ENCODE assay signal across 9 cellular contexts in genomic region chr11:10301656-10302293, GRCh38. TPM values are rescaled to one million over a fixed set of nuclear protein-coding genes. Genes with fewer than 3 reads are reported as not detected.
DNase-seq lines count a peak whose midpoint lies in the region; ATAC-seq and TF ChIP-seq lines count a peak whose summit lies in the region.
"Had no signal": no experiment of that assay in that cellular context is flagged by ENCODE, and none has a peak within 500 bp of the region (broad histone marks: within the 10 kb centered on the region; RNA-seq: fewer than 3 reads in every experiment).

No MANE protein-coding gene starts in this region.

- peaks cover 28 to 53% (median 39%) of the 10 kb centered on the region in 7 donors for H3K4me1 Mint-ChIP-seq in naive thymus-derived CD4-positive, alpha-beta T cell

- no peak for DNase-seq in AG09309 (ENCODE audit: low read depth)
- DNase-seq in colonic mucosa = no peak
- no peak for DNase-seq in naive thymus-derived CD4-positive, alpha-beta T cell
- DNase-seq in AG08396 (ENCODE audit: low spot score) = no peak
- DNase-seq in MV-4-11 (lab: John Stamatoyannopoulos, UW) = no peak
- DNase-seq in DMS114 treated with DMSO at 0.1 percent for 48 hours (lab: John Stamatoyannopoulos, UW; ENCODE audit: unreplicated experiment) = no peak
- DNase-seq in HEK293T (ENCODE audit: extremely low spot score) = no peak
- DNase-seq: NCI-H1436 treated with DMSO at 0.1 percent for 48 hours had no signal

- intact Hi-C loops in colonic mucosa (cut with DNase I) = no loop called here
- intact Hi-C loops in naive thymus-derived CD4-positive, alpha-beta T cell (cut with micrococcal nuclease) = loop anchor here (2.0 to 10.0 kb wide), 9 partner anchors 149 to 1619 kb away; partner anchors contain the start of genes EIF4G2 (in 2 of the 2), RPL27A (in 2 of the 2), TRIM66 (in 2 of the 2) and IPO7 (in 1 of the 2)

- H3K9me3 ChIP-seq in HUES64 (ENCODE audit: insufficient read depth, low read depth, low read length) (no peaks in the 10 kb centered on the region), colonic mucosa (no peaks in the 10 kb centered on the region)
- no peaks in the 10 kb centered on the region for H3K9me3 ChIP-seq in naive thymus-derived CD4-positive, alpha-beta T cell (ENCODE audit: control insufficient read depth in 2 of 3, low read length in 3 of 3)

- H3K4me3 ChIP-seq in AG09309 (ENCODE audit: control insufficient read depth, low read depth, low read length) = peak overlapping the region; percentile 98
- H3K4me3 ChIP-seq in HUES64 (ENCODE audit: low read length) = peak overlapping the region; percentile 85
- H3K4me3 ChIP-seq in colonic mucosa = peak overlapping the region; percentile 78
- H3K4me3 ChIP-seq in naive thymus-derived CD4-positive, alpha-beta T cell (ENCODE audit: low read length) = peak overlapping the region; percentile 99

- peaks cover 54% of the 10 kb centered on the region for H3K27me3 ChIP-seq in HUES64 (ENCODE audit: insufficient read depth, low read length)
- no peaks in the 10 kb centered on the region for H3K27me3 ChIP-seq in colonic mucosa
- peaks cover 2 to 8% of the 10 kb centered on the region in 2 donors for H3K27me3 ChIP-seq in naive thymus-derived CD4-positive, alpha-beta T cell (ENCODE audit: control insufficient read depth in 2 of 2, insufficient read depth in 2 of 2, low read length in 2 of 2)

- TF ChIP-seq CTCF in AG09309 (IDR thresholded peaks at IDR 0.05; ENCODE audit: control insufficient read depth, insufficient read depth, low read depth, low read length, missing control alignments) = no peak
- TF ChIP-seq CTCF in colonic mucosa (IDR thresholded peaks at IDR 0.05) = no peak

- peaks cover 15% of the 10 kb centered on the region; the same call in 1 of the 2 replicates for H3K36me3 ChIP-seq in HUES64 (ENCODE audit: insufficient read depth, low read length)
- no peaks in the 10 kb centered on the region for H3K36me3 ChIP-seq in colonic mucosa
- H3K36me3 ChIP-seq in naive thymus-derived CD4-positive, alpha-beta T cell (ENCODE audit: control insufficient read depth in 2 of 3, insufficient read depth in 3 of 3, low read length in 3 of 3) = peaks cover 0 to 9% (median 0%) of the 10 kb centered on the region in 3 experiments

- POLR2A ChIA-PET in naive thymus-derived CD4-positive, alpha-beta T cell (lab: Charles Lee) = no interaction called here
- POLR2A ChIA-PET in HEK293T (lab: Yijun Ruan, JAX) = interaction anchor here (1.2 to 3.3 kb wide), 3 partner anchors 9 to 64 kb away, joined by 4 to 27 read pairs (median 15); partner anchors contain the start of gene SBF2

- peaks cover 0 to 2% (median 0%) of the 10 kb centered on the region in 11 donors for H3K9me3 Mint-ChIP-seq in naive thymus-derived CD4-positive, alpha-beta T cell

- H3K4me3 Mint-ChIP-seq in naive thymus-derived CD4-positive, alpha-beta T cell = peak overlapping the region; percentile 93 to 100 (median 98)

- H3K36me3 Mint-ChIP-seq in naive thymus-derived CD4-positive, alpha-beta T cell = no peaks in the 10 kb centered on the region

- peak overlapping the region in 6 of 9 donors; percentile 11 to 91 (median 81) for H3K27ac Mint-ChIP-seq in naive thymus-derived CD4-positive, alpha-beta T cell

- no peak overlapping the region for H3K27ac ChIP-seq in HUES64 (ENCODE audit: low read depth, low read length)
- peak overlapping the region; percentile 97 for H3K27ac ChIP-seq in colonic mucosa
- H3K27ac ChIP-seq in naive thymus-derived CD4-positive, alpha-beta T cell (ENCODE audit: low read depth, low read length) = no peak overlapping the region

- H3K4me1 ChIP-seq in HUES64 (ENCODE audit: insufficient read depth, low read length) (peaks cover 11% of the 10 kb centered on the region), colonic mucosa (no peaks in the 10 kb centered on the region)
- H3K4me1 ChIP-seq in naive thymus-derived CD4-positive, alpha-beta T cell (ENCODE audit: control insufficient read depth in 2 of 2, insufficient read depth in 2 of 2, low read length in 2 of 2) = peaks cover 17 to 27% of the 10 kb centered on the region in 2 donors

- 24% methylated on average over 6 of the region's 6 CpGs for WGBS in HUES64

- ATAC-seq in naive thymus-derived CD4-positive, alpha-beta T cell = no peak

- CTCF ChIA-PET in naive thymus-derived CD4-positive, alpha-beta T cell (lab: Charles Lee) = interaction anchor here (1.0 to 1.4 kb wide), 2 partner anchors 94 to 551 kb away, joined by 3 to 4 read pairs; no protein-coding TSS in a partner anchor
- CTCF ChIA-PET in HEK293T (lab: Yijun Ruan, JAX) = no interaction called here

- H3K9ac ChIP-seq in HUES64 (ENCODE audit: low read depth, low read length) = peak overlapping the region; percentile 49; the same call in 1 of the 2 replicates
- H3K9ac ChIP-seq in colonic mucosa (ENCODE audit: low read depth in 2 of 2, low read length in 2 of 2) = peak overlapping the region in 1 of 2 donors; percentile 87

- peaks cover 8 to 80% (median 9%) of the 10 kb centered on the region in 5 donors for H3K27me3 Mint-ChIP-seq in naive thymus-derived CD4-positive, alpha-beta T cell

TF ChIP-seq in HEK293T, 16 proteins besides CTCF, POLR2A, EP300 and RAD21:
- no peak for TF ChIP-seq NFRKB (IDR thresholded peaks at IDR 0.05)
- no peak for TF ChIP-seq CTBP1 (IDR thresholded peaks at IDR 0.05; ENCODE audit: borderline replicate concordance)
- no peak for TF ChIP-seq L3MBTL2 (conservative IDR thresholded peaks at IDR 0.05)
- TF ChIP-seq TARDBP (IDR thresholded peaks at IDR 0.05) = no peak
- no peak for TF ChIP-seq PKNOX1 (IDR thresholded peaks at IDR 0.05)
TF ChIP-seq in HEK293T: peak in this region for 0.

RNA-seq across cellular contexts. Expression of gene ADM, which starts 3.1 kb away (rescaled TPM):
- polyA plus RNA-seq in HUES64 (2013, experiment 1 of 2) = 69.4 TPM
- polyA plus RNA-seq in HUES64 (2013, experiment 2 of 2) = 45.3 TPM
- 10 to 100 TPM; 33.0 to 42.4 TPM for total RNA-seq in colonic mucosa
- total RNA-seq in naive thymus-derived CD4-positive, alpha-beta T cell = 10 to 100 TPM in 1 of 5 experiments, 1 to 10 TPM in 2, under 1 TPM in 2; 0.19 to 27.2 (median 3.8) TPM
- not detected for polyA plus RNA-seq in naive thymus-derived CD4-positive, alpha-beta T cell

RNA-seq across cellular contexts. Expression of gene SBF2, which starts 7.8 kb away (rescaled TPM):
- 17.3 TPM for polyA plus RNA-seq in HUES64 (2013, experiment 1 of 2)
- 19.6 TPM for polyA plus RNA-seq in HUES64 (2013, experiment 2 of 2)
- 10 to 100 TPM; 30.5 to 47.0 TPM for total RNA-seq in colonic mucosa
- 10 to 100 TPM in 4 of 5 experiments, 1 to 10 TPM in 1; 8.5 to 35.2 (median 16.1) TPM for total RNA-seq in naive thymus-derived CD4-positive, alpha-beta T cell
- 1 to 10 TPM; 4.2 to 4.4 TPM for polyA plus RNA-seq in naive thymus-derived CD4-positive, alpha-beta T cell
